2 cellular contexts compared by ENCODE assay signal in the genomic region with DNA sequence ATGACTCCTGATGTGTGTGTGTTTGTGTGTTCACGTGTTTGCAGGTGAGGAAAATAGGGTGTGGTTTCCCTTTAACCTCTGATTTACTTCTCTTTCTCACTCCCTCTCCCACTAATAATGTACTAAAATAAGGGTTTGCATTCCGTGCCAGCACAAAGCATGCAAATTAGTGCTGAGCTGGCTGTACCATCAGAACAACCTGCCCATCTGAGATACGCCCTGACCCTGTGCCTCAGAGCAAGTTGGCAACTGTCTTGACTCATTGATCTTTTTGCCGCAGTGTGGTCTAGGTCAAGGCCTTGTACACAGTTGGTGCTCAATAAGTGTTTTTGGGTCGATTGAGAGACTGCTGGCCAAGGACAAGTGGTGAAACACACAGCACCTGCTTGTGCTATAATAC.
TF ChIP-seq lines count a peak whose summit lies in the region.

No MANE protein-coding gene starts in this region.

TF ChIP-seq in H1, 55 proteins besides CTCF, POLR2A, EP300 and RAD21:
- TF ChIP-seq RBBP5 (IDR thresholded peaks at IDR 0.05; ENCODE audit: borderline replicate concordance, low read depth, low read length) (no peak), CBX8 (IDR thresholded peaks at IDR 0.05; ENCODE audit: borderline replicate concordance, low read depth, low read length) (no peak), TBP (IDR thresholded peaks at IDR 0.05; ENCODE audit: low read depth, low read length) (no peak), POU5F1 (IDR thresholded peaks at IDR 0.05; ENCODE audit: low read depth, low read length) (no peak), SIN3A (conservative IDR thresholded peaks at IDR 0.05 in 1 of 2, IDR thresholded peaks at IDR 0.05 in 1 of 2; ENCODE audit: low read depth in 1 of 2, low read length in 2 of 2) (no peak), KDM1A (IDR thresholded peaks at IDR 0.05; ENCODE audit: borderline replicate concordance, low read length) (no peak), SRF (IDR thresholded peaks at IDR 0.05; ENCODE audit: low read depth, low read length) (no peak), BCL11A (IDR thresholded peaks at IDR 0.05; ENCODE audit: low read depth in 2 of 2, low read length in 2 of 2) (no peak), ZNF274 (IDR thresholded peaks at IDR 0.05; ENCODE audit: borderline replicate concordance, extremely low read depth, low read length) (no peak), HDAC6 (IDR thresholded peaks at IDR 0.05; ENCODE audit: low read depth, low read length) (no peak), FOSL1 (IDR thresholded peaks at IDR 0.05; ENCODE audit: insufficient read depth, low read depth, low read length) (no peak), SIRT6 (IDR thresholded peaks at IDR 0.05; ENCODE audit: low read length) (no peak), YY1 (IDR thresholded peaks at IDR 0.05; ENCODE audit: low read depth, low read length) (no peak)
- TF ChIP-seq, protein P1, sequence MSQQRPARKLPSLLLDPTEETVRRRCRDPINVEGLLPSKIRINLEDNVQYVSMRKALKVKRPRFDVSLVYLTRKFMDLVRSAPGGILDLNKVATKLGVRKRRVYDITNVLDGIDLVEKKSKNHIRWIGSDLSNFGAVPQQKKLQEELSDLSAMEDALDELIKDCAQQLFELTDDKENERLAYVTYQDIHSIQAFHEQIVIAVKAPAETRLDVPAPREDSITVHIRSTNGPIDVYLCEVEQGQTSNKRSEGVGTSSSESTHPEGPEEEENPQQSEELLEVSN (IDR thresholded peaks at IDR 0.05) = no peak

TF ChIP-seq in WTC11, 78 proteins besides CTCF, POLR2A, EP300 and RAD21:
- TF ChIP-seq ZNF281 (CRISPR knock-in tag; IDR thresholded peaks at IDR 0.05) (no peak), MYBL2 (CRISPR knock-in tag; IDR thresholded peaks at IDR 0.05) (no peak), FOXK1 (CRISPR knock-in tag; IDR thresholded peaks at IDR 0.05) (no peak), CBFB (CRISPR knock-in tag; IDR thresholded peaks at IDR 0.05; ENCODE audit: low read depth) (no peak), ZNF532 (CRISPR knock-in tag; IDR thresholded peaks at IDR 0.05; ENCODE audit: borderline replicate concordance) (no peak), PRRX2 (CRISPR knock-in tag; IDR thresholded peaks at IDR 0.05) (no peak)
